In genomic region chr16:27239906-27240655, GRCh38 we compare ENCODE assay signal across 11 cellular contexts. TPM values are rescaled to one million over a fixed set of nuclear protein-coding genes. Genes with fewer than 3 reads are reported as not detected.
DNase-seq lines count a peak whose midpoint lies in the region; ATAC-seq and TF ChIP-seq lines count a peak whose summit lies in the region.
"Had no signal": no experiment of that assay in that cellular context is flagged by ENCODE, and none has a peak within 500 bp of the region (broad histone marks: within the 10 kb centered on the region; RNA-seq: fewer than 3 reads in every experiment).

No MANE protein-coding gene starts in this region.

- H3K9me3 Mint-ChIP-seq in activated T-cell treated with anti-CD3 and anti-CD28 coated beads, Interleukin-2, amount 50 U/mL, for 72 hours, result no peaks in the 10 kb centered on the region
- H3K9me3 Mint-ChIP-seq: WTC11 had no signal

- no peaks in the 10 kb centered on the region for H4K20me1 ChIP-seq in MM.1S (ENCODE audit: insufficient read depth, low read length)

- H3K4me1 ChIP-seq in lower lobe of right lung (peaks cover 91% of the 10 kb centered on the region), thoracic aorta (ENCODE audit: control insufficient read depth in 1 of 2, low read depth in 2 of 2) (peaks cover 38 to 57% of the 10 kb centered on the region in 2 donors), MM.1S (ENCODE audit: low read length) (peaks cover 5% of the 10 kb centered on the region; the same call in 1 of the 2 replicates)

- intact Hi-C loops in lower lobe of right lung (cut with DNase I), result no loop called here

- peaks cover 12% of the 10 kb centered on the region; the same call in 1 of the 2 replicates for H3F3A ChIP-seq in MM.1S (ENCODE audit: insufficient read depth, low read length)

- peaks cover 0 to 10% of the 10 kb centered on the region in 2 donors for H3K36me3 Mint-ChIP-seq in activated T-cell treated with anti-CD3 and anti-CD28 coated beads, Interleukin-2, amount 50 U/mL, for 72 hours (ENCODE audit: insufficient read depth in 2 of 2)
- H3K36me3 Mint-ChIP-seq: WTC11 had no signal

- H3K27me3 ChIP-seq in lower lobe of right lung (ENCODE audit: low read depth) (no peaks in the 10 kb centered on the region), thoracic aorta (replicated peaks; ENCODE audit: insufficient read depth) (no peaks in the 10 kb centered on the region), MM.1S (replicated peaks; ENCODE audit: insufficient read depth, low read length) (no peaks in the 10 kb centered on the region), brain microvascular endothelial cell (replicated peaks) (no peaks in the 10 kb centered on the region)

- H3K36me3 ChIP-seq in lower lobe of right lung (no peaks in the 10 kb centered on the region), thoracic aorta (no peaks in the 10 kb centered on the region), MM.1S (replicated peaks; ENCODE audit: insufficient read depth, low read length) (no peaks in the 10 kb centered on the region), brain microvascular endothelial cell (replicated peaks) (no peaks in the 10 kb centered on the region)

- no peak overlapping the region for H3K9ac ChIP-seq in MM.1S (ENCODE audit: low read length)

- TF ChIP-seq CTCF in lower lobe of right lung (IDR thresholded peaks at IDR 0.05), result no peak
- TF ChIP-seq CTCF in thoracic aorta (IDR thresholded peaks at IDR 0.05), result no peak
- TF ChIP-seq CTCF in MM.1S (IDR thresholded peaks at IDR 0.05; ENCODE audit: low read length), result no peak
- no peak for TF ChIP-seq CTCF in brain microvascular endothelial cell (IDR thresholded peaks at IDR 0.05; ENCODE audit: low read depth, low read length, missing control alignments)

- peak overlapping the region; percentile 61 for H3K27ac Mint-ChIP-seq in activated T-cell treated with anti-CD3 and anti-CD28 coated beads, Interleukin-2, amount 50 U/mL, for 72 hours
- H3K27ac Mint-ChIP-seq: WTC11 had no signal

- no peaks in the 10 kb centered on the region for H3K79me2 ChIP-seq in MM.1S (ENCODE audit: low read length)

- H3K4me3 ChIP-seq in lower lobe of right lung (no peak overlapping the region), thoracic aorta (no peak overlapping the region), MM.1S (ENCODE audit: low read length) (no peak overlapping the region), brain microvascular endothelial cell (ENCODE audit: low read depth, low read length) (no peak overlapping the region)
- H3K4me3 ChIP-seq: skin epidermis had no signal

- peak overlapping the region; percentile 80 for H3K27ac ChIP-seq in lower lobe of right lung
- peak overlapping the region; percentile 32 to 90 for H3K27ac ChIP-seq in thoracic aorta
- H3K27ac ChIP-seq in MM.1S (ENCODE audit: low read length), result no peak overlapping the region
- H3K27ac ChIP-seq in brain microvascular endothelial cell, result no peak overlapping the region

- H3K9me2 ChIP-seq in MM.1S (replicated peaks; ENCODE audit: insufficient read depth, low read length), result no peaks in the 10 kb centered on the region

- no peak overlapping the region for H3K4me2 ChIP-seq in MM.1S (ENCODE audit: low read depth, low read length)

- H2AFZ ChIP-seq in MM.1S (ENCODE audit: low read length), result no peak overlapping the region

- H3K4me1 Mint-ChIP-seq in activated T-cell treated with anti-CD3 and anti-CD28 coated beads, Interleukin-2, amount 50 U/mL, for 72 hours (ENCODE audit: low read depth), result peaks cover 85% of the 10 kb centered on the region

- peak; percentile 16 for DNase-seq in activated T-cell treated with anti-CD3 and anti-CD28 coated beads, Interleukin-2, amount 50 U/mL, for 1 hour
- DNase-seq in activated T-cell treated with anti-CD3 and anti-CD28 coated beads for 4 hours (no peak), lower lobe of right lung (peak; percentile 19), thoracic aorta (ENCODE audit: low spot score) (no peak), MM.1S (no peak), brain microvascular endothelial cell (no peak)
- peak in 1 of 2 donors; percentile 0 for DNase-seq in activated T-cell treated with anti-CD3 and anti-CD28 coated beads, Interleukin-2, amount 50 U/mL, for 72 hours
- DNase-seq: cortex of kidney had no signal

- in situ Hi-C loops in brain microvascular endothelial cell (cut with HindIII; ENCODE audit: low pct_ligation_motif_present, low sequenced_read_pairs), result no loop called here

- no peaks in the 10 kb centered on the region for H3K9me3 ChIP-seq in lower lobe of right lung
- H3K9me3 ChIP-seq in thoracic aorta, result no peaks in the 10 kb centered on the region
- H3K9me3 ChIP-seq in MM.1S (replicated peaks; ENCODE audit: insufficient read depth, low read length), result no peaks in the 10 kb centered on the region

- ATAC-seq in activated T-cell treated with anti-CD3 and anti-CD28 coated beads, Interleukin-2, amount 50 U/mL, for 72 hours (replicated peaks in 1 of 2), result no peak
- no peak for ATAC-seq in lower lobe of right lung
- no peak for ATAC-seq in thoracic aorta (ENCODE audit: insufficient number of reproducible peaks, low FRiP score, low read depth)
- no peak for ATAC-seq in GM19452 (IDR thresholded peaks at IDR 0.05; ENCODE audit: unreplicated experiment)
- ATAC-seq: WTC11 had no signal

- H3K4me3 Mint-ChIP-seq in activated T-cell treated with anti-CD3 and anti-CD28 coated beads, Interleukin-2, amount 50 U/mL, for 72 hours, result no peak overlapping the region
- H3K4me3 Mint-ChIP-seq: WTC11 had no signal

- H3K27me3 Mint-ChIP-seq in activated T-cell treated with anti-CD3 and anti-CD28 coated beads, Interleukin-2, amount 50 U/mL, for 72 hours (ENCODE audit: low read depth), result no peaks in the 10 kb centered on the region

RNA-seq across cellular contexts. Expression of gene NSMCE1, which starts 28.5 kb away (rescaled TPM):
- total RNA-seq in activated T-cell treated with anti-CD3 and anti-CD28 coated beads, Interleukin-2, amount 50 U/mL, for 72 hours, result 100 to 1,000 TPM; 119 to 165 TPM
- total RNA-seq in lower lobe of right lung, result 53.0 TPM
- total RNA-seq in thoracic aorta, result 10 to 100 TPM; 23.8 to 44.5 TPM

RNA-seq across cellular contexts. Expression of gene KDM8, which starts 36.8 kb away (rescaled TPM):
- total RNA-seq in activated T-cell treated with anti-CD3 and anti-CD28 coated beads, Interleukin-2, amount 50 U/mL, for 72 hours, result 10 to 100 TPM; 12.8 to 16.2 TPM
- total RNA-seq in lower lobe of right lung (8.6 TPM), thoracic aorta (1 to 10 TPM; 1.5 to 9.0 TPM)

Comparison
In these comparisons a context has a peak if more than half of its experiments do, and no peak if none do; other contexts are left out.
1. DNase-seq: peak in activated T-cell treated with anti-CD3 and anti-CD28 coated beads, Interleukin-2, amount 50 U/mL, for 1 hour (single experiment) and lower lobe of right lung (single experiment); none in activated T-cell treated with anti-CD3 and anti-CD28 coated beads for 4 hours (single experiment), thoracic aorta (single experiment), MM.1S (single experiment) and brain microvascular endothelial cell (single experiment).
2. H3K27ac ChIP-seq: peak in lower lobe of right lung (single experiment) and thoracic aorta (2 of 2); none in MM.1S (single experiment) and brain microvascular endothelial cell (single experiment).